7 cellular contexts compared by ENCODE assay signal in the genomic region with DNA sequence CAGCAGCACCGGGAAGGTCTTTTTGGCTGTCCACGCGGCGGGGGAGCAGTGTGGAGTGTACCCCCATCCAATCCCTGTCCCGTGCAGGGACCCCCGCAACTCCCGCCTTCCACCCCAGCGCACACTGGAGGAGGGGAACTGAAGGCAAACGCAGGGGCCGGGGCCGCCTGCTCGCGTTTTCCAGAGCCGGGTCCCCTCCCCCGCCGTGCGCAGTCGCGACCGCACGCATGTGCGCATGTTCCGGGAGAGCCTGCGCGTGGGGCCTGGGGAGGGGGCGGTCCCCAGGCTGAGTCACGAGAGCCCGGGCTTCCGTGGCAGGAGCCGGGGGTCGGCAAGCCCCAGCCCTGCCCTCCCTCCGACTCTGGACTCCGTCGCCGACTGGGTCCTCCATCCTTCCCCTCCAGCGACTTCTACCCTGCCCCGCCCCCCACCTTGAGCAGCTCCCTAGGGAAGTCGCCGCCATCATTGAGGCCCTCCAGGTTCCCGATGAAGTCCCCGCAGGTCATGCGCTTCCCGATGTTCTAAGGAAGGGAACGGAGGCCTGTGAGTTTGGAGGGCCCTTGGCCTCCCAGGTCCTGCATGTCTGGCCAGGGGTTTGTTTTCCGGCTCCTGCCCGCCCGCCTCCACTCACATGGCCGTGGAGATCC. TPM values are rescaled to one million over a fixed set of nuclear protein-coding genes. Genes with fewer than 3 reads are reported as not detected.
A peak's percentile ranks its signal among the peaks of the same experiment; 100 is the strongest.
DNase-seq lines count a peak whose midpoint lies in the region; ATAC-seq and TF ChIP-seq lines count a peak whose summit lies in the region.

No MANE protein-coding gene starts in this region.

- POLR2A ChIA-PET in activated CD4-positive, alpha-beta T cell treated with anti-CD3 and anti-CD28 coated beads for 36 hours (lab: Charles Lee) = interaction anchor here (1.7 to 2.0 kb wide), 2 partner anchors 10 to 17 kb away, joined by 9 to 11 read pairs; a partner anchor contains a TSS

- ATAC-seq in activated CD4-positive, alpha-beta T cell treated with anti-CD3 and anti-CD28 coated beads for 36 hours = peak; percentile 34
- no peak for ATAC-seq in central memory CD8-positive, alpha-beta T cell (replicated peaks; ENCODE audit: extremely low read depth, poor library complexity, severe bottlenecking)
- ATAC-seq in HG02884 (IDR thresholded peaks at IDR 0.05; ENCODE audit: unreplicated experiment) = no peak
- no peak for ATAC-seq in GM21576 (IDR thresholded peaks at IDR 0.05; ENCODE audit: unreplicated experiment)

- no peaks in the 10 kb centered on the region for H3K9me3 Mint-ChIP-seq in activated CD4-positive, alpha-beta T cell treated with anti-CD3 and anti-CD28 coated beads for 36 hours (ENCODE audit: low read depth)
- no peaks in the 10 kb centered on the region for H3K9me3 Mint-ChIP-seq in central memory CD8-positive, alpha-beta T cell

- TF ChIP-seq CTCF in testis (IDR thresholded peaks at IDR 0.05) = no peak
- TF ChIP-seq CTCF in tibial nerve (IDR thresholded peaks at IDR 0.05) = no peak

- no peaks in the 10 kb centered on the region for H3K9me3 ChIP-seq in mucosa of stomach (ENCODE audit: control insufficient read depth, low read length)
- no peaks in the 10 kb centered on the region for H3K9me3 ChIP-seq in testis
- no peaks in the 10 kb centered on the region for H3K9me3 ChIP-seq in tibial nerve

- H3K36me3 ChIP-seq in mucosa of stomach (ENCODE audit: control insufficient read depth, insufficient read depth, low read length) (no peaks in the 10 kb centered on the region), testis (ENCODE audit: low read depth, missing control alignments) (no peaks in the 10 kb centered on the region), tibial nerve (no peaks in the 10 kb centered on the region)

- H3K4me3 Mint-ChIP-seq in activated CD4-positive, alpha-beta T cell treated with anti-CD3 and anti-CD28 coated beads for 36 hours = peak overlapping the region; percentile 71
- H3K4me3 Mint-ChIP-seq in central memory CD8-positive, alpha-beta T cell = peak overlapping the region; percentile 57

- peak overlapping the region; percentile 3 for H3K9ac ChIP-seq in mucosa of stomach (ENCODE audit: low read length)

- peaks cover 35% of the 10 kb centered on the region for H3K4me1 Mint-ChIP-seq in activated CD4-positive, alpha-beta T cell treated with anti-CD3 and anti-CD28 coated beads for 36 hours
- H3K4me1 Mint-ChIP-seq in central memory CD8-positive, alpha-beta T cell = peaks cover 22% of the 10 kb centered on the region

- H3K27ac ChIP-seq in testis (peak overlapping the region; percentile 47 to 56), tibial nerve (no peak overlapping the region)

- CTCF ChIA-PET in activated CD4-positive, alpha-beta T cell treated with anti-CD3 and anti-CD28 coated beads for 36 hours (lab: Charles Lee) = interaction anchor here (1.4 to 3.1 kb wide), 8 partner anchors 11 to 241 kb away, joined by 4 to 31 read pairs (median 6); a partner anchor contains a TSS

- H3K27me3 ChIP-seq in mucosa of stomach (ENCODE audit: control insufficient read depth, insufficient read depth, low read length) (peaks cover 63% of the 10 kb centered on the region), testis (no peaks in the 10 kb centered on the region), tibial nerve (peaks cover 0 to 87% of the 10 kb centered on the region in 2 donors)

- no peak for TF ChIP-seq EP300 in tibial nerve (IDR thresholded peaks at IDR 0.05)

- TF ChIP-seq POLR2A in testis (IDR thresholded peaks at IDR 0.05) = no peak
- TF ChIP-seq POLR2A in tibial nerve (IDR thresholded peaks at IDR 0.05) = no peak

- peak overlapping the region; percentile 73 for H3K27ac Mint-ChIP-seq in activated CD4-positive, alpha-beta T cell treated with anti-CD3 and anti-CD28 coated beads for 36 hours
- H3K27ac Mint-ChIP-seq in central memory CD8-positive, alpha-beta T cell (ENCODE audit: low read depth) = no peak overlapping the region

- H3K4me1 ChIP-seq in mucosa of stomach (ENCODE audit: control insufficient read depth, insufficient read depth, low read length) (peaks cover 16% of the 10 kb centered on the region), testis (peaks cover 10% of the 10 kb centered on the region), tibial nerve (peaks cover 0 to 25% (median 12%) of the 10 kb centered on the region in 4 donors)

- peaks cover 14% of the 10 kb centered on the region for H3K27me3 Mint-ChIP-seq in activated CD4-positive, alpha-beta T cell treated with anti-CD3 and anti-CD28 coated beads for 36 hours
- H3K27me3 Mint-ChIP-seq in central memory CD8-positive, alpha-beta T cell = peaks cover 77% of the 10 kb centered on the region

- H3K36me3 Mint-ChIP-seq in activated CD4-positive, alpha-beta T cell treated with anti-CD3 and anti-CD28 coated beads for 36 hours (ENCODE audit: low read depth) = no peaks in the 10 kb centered on the region
- H3K36me3 Mint-ChIP-seq in central memory CD8-positive, alpha-beta T cell (ENCODE audit: insufficient read depth) = peaks cover 17% of the 10 kb centered on the region

- WGBS in testis, 2 donors = 0 to 3% methylated on average over 10 to 48 of the region's 48 CpGs
- WGBS in tibial nerve, 2 donors = 1 to 2% methylated on average over 17 to 45 of the region's 48 CpGs

- H3K4me3 ChIP-seq in mucosa of stomach (ENCODE audit: low read length) = no peak overlapping the region
- H3K4me3 ChIP-seq in testis = peak overlapping the region; percentile 19 to 56
- H3K4me3 ChIP-seq in tibial nerve = peak overlapping the region in 1 of 4 donors; percentile 27

- intact Hi-C loops in activated CD4-positive, alpha-beta T cell treated with anti-CD3 and anti-CD28 coated beads for 36 hours (cut with DNase I, micrococcal nuclease) = no loop called here
- intact Hi-C loops in testis (cut with DNase I; ENCODE audit: low total_unique reads) = no loop called here

- DNase-seq in activated CD4-positive, alpha-beta T cell treated with anti-CD3 and anti-CD28 coated beads for 36 hours = peak; percentile 86
- no peak for DNase-seq in central memory CD8-positive, alpha-beta T cell (ENCODE audit: low spot score in 2 of 2)
- DNase-seq in testis (peak; percentile 56), tibial nerve (ENCODE audit: low spot score in 2 of 2) (no peak)

RNA-seq across cellular contexts. Expression of a gene that starts 8.0 kb away (rescaled TPM):
- 10 to 100 TPM in 1 of 2 experiments, 1 to 10 TPM in 1; 9.1 to 11.2 TPM for total RNA-seq in activated CD4-positive, alpha-beta T cell treated with anti-CD3 and anti-CD28 coated beads for 36 hours
- total RNA-seq in testis (10 to 100 TPM; 22.0 to 22.7 TPM), tibial nerve (1 to 10 TPM in 1 of 4 donors, under 1 TPM in 3; 0.30 to 1.1 (median 0.70) TPM)
- polyA plus RNA-seq in testis (ENCODE audit: insufficient read depth, low read depth, low replicate concordance) = 17.7 TPM

RNA-seq across cellular contexts. Expression of a gene that starts 10.1 kb away (rescaled TPM):
- 10 to 100 TPM in 1 of 2 experiments, 1 to 10 TPM in 1; 5.4 to 11.9 TPM for total RNA-seq in activated CD4-positive, alpha-beta T cell treated with anti-CD3 and anti-CD28 coated beads for 36 hours
- total RNA-seq in testis = 10 to 100 TPM; 28.9 to 32.2 TPM
- polyA plus RNA-seq in testis (ENCODE audit: insufficient read depth, low read depth, low replicate concordance) = 9.2 TPM
- total RNA-seq in tibial nerve = 10 to 100 TPM; 25.8 to 51.1 (median 46.2) TPM

RNA-seq across cellular contexts. Expression of a gene that starts 15.0 kb away (rescaled TPM):
- total RNA-seq in activated CD4-positive, alpha-beta T cell treated with anti-CD3 and anti-CD28 coated beads for 36 hours = 100 to 1,000 TPM; 228 to 238 TPM
- total RNA-seq in testis = 10 to 100 TPM; 25.2 to 42.7 TPM
- polyA plus RNA-seq in testis (ENCODE audit: insufficient read depth, low read depth, low replicate concordance) = 18.4 TPM
- total RNA-seq in tibial nerve = 10 to 100 TPM; 19.3 to 49.2 (median 31.8) TPM

RNA-seq across cellular contexts. Expression of a gene that starts 21.8 kb away (rescaled TPM):
- 10 to 100 TPM; 60.8 to 72.7 TPM for total RNA-seq in activated CD4-positive, alpha-beta T cell treated with anti-CD3 and anti-CD28 coated beads for 36 hours
- total RNA-seq in testis (10 to 100 TPM; 49.0 to 70.5 TPM), tibial nerve (100 to 1,000 TPM in 3 of 4 donors, 10 to 100 TPM in 1; 86.4 to 195 (median 131) TPM)
- polyA plus RNA-seq in testis (ENCODE audit: insufficient read depth, low read depth, low replicate concordance) = 76.0 TPM

RNA-seq across cellular contexts. Expression of a gene that starts 40.8 kb away (rescaled TPM):
- total RNA-seq in activated CD4-positive, alpha-beta T cell treated with anti-CD3 and anti-CD28 coated beads for 36 hours = under 1 TPM; 0.27 to 0.32 TPM
- total RNA-seq in testis = 1 to 10 TPM in 1 of 2 donors, under 1 TPM in 1; 0.55 to 1.3 TPM
- 0.29 TPM for polyA plus RNA-seq in testis (ENCODE audit: insufficient read depth, low read depth, low replicate concordance)
- 1 to 10 TPM in 1 of 4 donors, not detected in 3; 1.4 TPM for total RNA-seq in tibial nerve

Comparison
In these comparisons a context has a peak if more than half of its experiments do, and no peak if none do; other contexts are left out.
1. DNase-seq: peak in activated CD4-positive, alpha-beta T cell treated with anti-CD3 and anti-CD28 coated beads for 36 hours (single experiment) and testis (single experiment); none in central memory CD8-positive, alpha-beta T cell (0 of 2) and tibial nerve (0 of 2).
2. H3K27ac ChIP-seq: peak in testis (2 of 2); none in tibial nerve (0 of 4).
3. RNA of a gene that starts 8.0 kb away (total RNA-seq): 22.0 to 22.7 TPM in testis and 9.1 to 11.2 TPM in activated CD4-positive, alpha-beta T cell treated with anti-CD3 and anti-CD28 coated beads for 36 hours; 0.30 to 1.1 TPM in tibial nerve; every median in the first group is over 4 times any median in the second.
4. RNA of a gene that starts 15.0 kb away (total RNA-seq): 228 to 238 TPM in activated CD4-positive, alpha-beta T cell treated with anti-CD3 and anti-CD28 coated beads for 36 hours; 25.2 to 42.7 TPM in testis and 19.3 to 49.2 TPM in tibial nerve; every median in the first group is over 4 times any median in the second.